Comparison of ENCODE assay signal across 8 cellular contexts in genomic region chr6:43455034-43455747, GRCh38. TPM values are rescaled to one million over a fixed set of nuclear protein-coding genes. Genes with fewer than 3 reads are reported as not detected.
DNase-seq lines count a peak whose midpoint lies in the region; ATAC-seq and TF ChIP-seq lines count a peak whose summit lies in the region.

A gene with protein sequence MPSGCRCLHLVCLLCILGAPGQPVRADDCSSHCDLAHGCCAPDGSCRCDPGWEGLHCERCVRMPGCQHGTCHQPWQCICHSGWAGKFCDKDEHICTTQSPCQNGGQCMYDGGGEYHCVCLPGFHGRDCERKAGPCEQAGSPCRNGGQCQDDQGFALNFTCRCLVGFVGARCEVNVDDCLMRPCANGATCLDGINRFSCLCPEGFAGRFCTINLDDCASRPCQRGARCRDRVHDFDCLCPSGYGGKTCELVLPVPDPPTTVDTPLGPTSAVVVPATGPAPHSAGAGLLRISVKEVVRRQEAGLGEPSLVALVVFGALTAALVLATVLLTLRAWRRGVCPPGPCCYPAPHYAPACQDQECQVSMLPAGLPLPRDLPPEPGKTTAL (minus strand): TSS chr6:43455548. CDS start chr6:43454825, 723 bp downstream.

- H3K4me3 ChIP-seq in left lung = peak within 1 kb of the TSS; percentile 42 to 54

- no peak within 1 kb of the TSS for H2BK12ac ChIP-seq in H9 (ENCODE audit: insufficient read length, low read depth, low read length)

- ATAC-seq in left lung (peak; percentile 56), HG02623 (IDR thresholded peaks at IDR 0.05; ENCODE audit: unreplicated experiment) (no peak), GM18519 (IDR thresholded peaks at IDR 0.05; ENCODE audit: low FRiP score, unreplicated experiment) (no peak)
- ATAC-seq in stimulated activated effector memory CD8-positive, alpha-beta T cell treated with anti-CD3 and anti-CD28 coated beads, Interleukin-12 subunit alpha, Interleukin-12 subunit beta, amount 100 ng/mL, for 72 hours = peak; percentile 71

- TF ChIP-seq CTCF in H9 (conservative IDR thresholded peaks at IDR 0.05) = no peak
- no peak for TF ChIP-seq CTCF in left lung (IDR thresholded peaks at IDR 0.05)

- no peak within 1 kb of the TSS for H3T11ph ChIP-seq in H9 (ENCODE audit: low read length)

- peaks cover 40% of the 10 kb centered on the region for H3K27me3 Mint-ChIP-seq in H9 (ENCODE audit: low read depth)
- H3K27me3 Mint-ChIP-seq in T-helper 1 cell treated with Interleukin-12 subunit alpha and Interleukin-12 subunit beta and Interleukin-4 antibody, amounts not matched to agents 30 μg/mL and 1 μg/mL, for 36 hours (ENCODE audit: low read depth) = peaks cover 37% of the 10 kb centered on the region

- H3K4me1 ChIP-seq in H9 (ENCODE audit: insufficient read depth, low read length) = no peaks in the 10 kb centered on the region
- H3K4me1 ChIP-seq in left lung = peaks cover 0 to 21% of the 10 kb centered on the region in 2 donors

- H4K8ac ChIP-seq in H9 (replicated peaks; ENCODE audit: insufficient read length, low read depth, low read length) = no peak within 1 kb of the TSS

- WGBS in H9 (ENCODE audit: extremely low coverage, insufficient read length, low lambda C conversion rate) = no CpG with 5 or more reads among the region's 91 CpGs

- intact Hi-C loops in left lung (cut with DNase I) = loop anchor here (5.0 to 10.0 kb wide), 2 partner anchors 37 to 50 kb away; no protein-coding TSS in a partner anchor

- peak; percentile 22 for DNase-seq in Ammon's horn (ENCODE audit: low spot score)
- DNase-seq in H9 = no peak
- DNase-seq in cerebellar cortex (ENCODE audit: low spot score) = peak; percentile 23
- DNase-seq in left lung = peak in 1 of 2 donors; percentile 81
- peak in 1 of 2 donors; percentile 21 for DNase-seq in stimulated activated effector memory CD8-positive, alpha-beta T cell treated with anti-CD3 and anti-CD28 coated beads, Interleukin-12 subunit alpha, Interleukin-12 subunit beta, amount 100 ng/mL, for 72 hours (ENCODE audit: low spot score in 2 of 2)

- H3K14ac ChIP-seq in H9 (ENCODE audit: insufficient read depth, low read length) = no peak within 1 kb of the TSS; the same call in 1 of the 2 replicates

- H2BK20ac ChIP-seq in H9 (ENCODE audit: low read depth, low read length, poor library complexity, severe bottlenecking) = no peak within 1 kb of the TSS

- H3K56ac ChIP-seq in H9 (ENCODE audit: insufficient read length, low read depth, low read length) = no peak within 1 kb of the TSS

- no peak within 1 kb of the TSS for H3K23ac ChIP-seq in H9 (ENCODE audit: insufficient read length, low read depth, low read length)

- H3K9me3 Mint-ChIP-seq in H9 = no peaks in the 10 kb centered on the region; a peak in 2 of 5 replicates
- H3K9me3 Mint-ChIP-seq in T-helper 1 cell treated with Interleukin-12 subunit alpha and Interleukin-12 subunit beta and Interleukin-4 antibody, amounts not matched to agents 30 μg/mL and 1 μg/mL, for 36 hours = no peaks in the 10 kb centered on the region
- no peaks in the 10 kb centered on the region for H3K9me3 Mint-ChIP-seq in stimulated activated effector memory CD8-positive, alpha-beta T cell treated with anti-CD3 and anti-CD28 coated beads, Interleukin-12 subunit alpha, Interleukin-12 subunit beta, amount 100 ng/mL, for 72 hours

- H3K4ac ChIP-seq in H9 (ENCODE audit: low read depth, low read length) = no peak within 1 kb of the TSS

- peaks cover 14% of the 10 kb centered on the region for H3K23me2 ChIP-seq in H9 (ENCODE audit: insufficient read length, low read depth, low read length, poor library complexity, severe bottlenecking)

- no peak within 1 kb of the TSS for H3K27ac ChIP-seq in H9 (ENCODE audit: insufficient read length, low read depth, low read length)
- no peak within 1 kb of the TSS for H3K27ac ChIP-seq in left lung

- peak within 1 kb of the TSS in 1 of 3 experiments; percentile 1; a peak in 1 of 7 replicates for H3K27ac Mint-ChIP-seq in H9
- peak within 1 kb of the TSS; percentile 46 for H3K27ac Mint-ChIP-seq in T-helper 1 cell treated with Interleukin-12 subunit alpha and Interleukin-12 subunit beta and Interleukin-4 antibody, amounts not matched to agents 30 μg/mL and 1 μg/mL, for 36 hours
- peak within 1 kb of the TSS; percentile 69 for H3K27ac Mint-ChIP-seq in stimulated activated effector memory CD8-positive, alpha-beta T cell treated with anti-CD3 and anti-CD28 coated beads, Interleukin-12 subunit alpha, Interleukin-12 subunit beta, amount 100 ng/mL, for 72 hours

- no peaks in the 10 kb centered on the region for H3K79me2 ChIP-seq in H9 (ENCODE audit: insufficient read depth, low read length)

- H4K20me1 ChIP-seq in H9 (ENCODE audit: control insufficient read depth, insufficient read depth, insufficient read length) = peaks cover 4% of the 10 kb centered on the region

- H2AK5ac ChIP-seq in H9 (ENCODE audit: insufficient read length, low read length) = no peak within 1 kb of the TSS

- H2AFZ ChIP-seq in H9 (ENCODE audit: low read length) = no peak within 1 kb of the TSS

- H4K5ac ChIP-seq in H9 (ENCODE audit: insufficient read length, low read depth, low read length) = no peak within 1 kb of the TSS

- no peaks in the 10 kb centered on the region for H3K79me1 ChIP-seq in H9 (ENCODE audit: insufficient read depth, low read depth, low read length, poor library complexity, severe bottlenecking)

- no peak within 1 kb of the TSS for H2BK15ac ChIP-seq in H9 (ENCODE audit: low read depth, low read length)

- no peak within 1 kb of the TSS for H2BK5ac ChIP-seq in H9 (ENCODE audit: insufficient read length, low read length)

- H4K91ac ChIP-seq in H9 (ENCODE audit: insufficient read length, low read depth, low read length) = no peak within 1 kb of the TSS

- H3K9ac ChIP-seq in H9 (ENCODE audit: extremely low read depth, insufficient read length, low read length) = no peak within 1 kb of the TSS

- no peaks in the 10 kb centered on the region for H3K9me3 ChIP-seq in H9 (ENCODE audit: control insufficient read depth, low read depth, low read length)
- H3K9me3 ChIP-seq in left lung = no peaks in the 10 kb centered on the region

- H3K4me3 Mint-ChIP-seq in H9 = peak within 1 kb of the TSS; percentile 69 to 86
- peak within 1 kb of the TSS; percentile 85 for H3K4me3 Mint-ChIP-seq in T-helper 1 cell treated with Interleukin-12 subunit alpha and Interleukin-12 subunit beta and Interleukin-4 antibody, amounts not matched to agents 30 μg/mL and 1 μg/mL, for 36 hours
- H3K4me3 Mint-ChIP-seq in stimulated activated effector memory CD8-positive, alpha-beta T cell treated with anti-CD3 and anti-CD28 coated beads, Interleukin-12 subunit alpha, Interleukin-12 subunit beta, amount 100 ng/mL, for 72 hours = peak within 1 kb of the TSS; percentile 82

- no peak within 1 kb of the TSS for H2BK120ac ChIP-seq in H9 (ENCODE audit: low read depth, low read length, poor library complexity, severe bottlenecking)

- H3K36me3 ChIP-seq in left lung = peaks cover 0 to 34% of the 10 kb centered on the region in 2 donors

- H3K18ac ChIP-seq in H9 (ENCODE audit: insufficient read length, low read depth, low read length) = no peak within 1 kb of the TSS

- H3K27me3 ChIP-seq in H9 (ENCODE audit: insufficient read depth, low read length) = peaks cover 12% of the 10 kb centered on the region; the same call in 1 of the 2 replicates
- H3K27me3 ChIP-seq in left lung = peaks cover 13 to 61% of the 10 kb centered on the region in 2 donors

- H3K36me3 Mint-ChIP-seq in H9 (ENCODE audit: insufficient read depth in 1 of 3, low read depth in 3 of 3) = peaks cover 0 to 16% (median 13%) of the 10 kb centered on the region in 3 experiments; a peak in 5 of 7 replicates
- peaks cover 5% of the 10 kb centered on the region for H3K36me3 Mint-ChIP-seq in T-helper 1 cell treated with Interleukin-12 subunit alpha and Interleukin-12 subunit beta and Interleukin-4 antibody, amounts not matched to agents 30 μg/mL and 1 μg/mL, for 36 hours (ENCODE audit: low read depth)
- H3K36me3 Mint-ChIP-seq in stimulated activated effector memory CD8-positive, alpha-beta T cell treated with anti-CD3 and anti-CD28 coated beads, Interleukin-12 subunit alpha, Interleukin-12 subunit beta, amount 100 ng/mL, for 72 hours = peaks cover 31% of the 10 kb centered on the region

- peak within 1 kb of the TSS; percentile 71 for H3K4me2 ChIP-seq in H9 (ENCODE audit: insufficient read depth, insufficient read length, low read length)

- H3K4me1 Mint-ChIP-seq in H9 = peaks cover 9 to 12% of the 10 kb centered on the region in 2 experiments
- H3K4me1 Mint-ChIP-seq in T-helper 1 cell treated with Interleukin-12 subunit alpha and Interleukin-12 subunit beta and Interleukin-4 antibody, amounts not matched to agents 30 μg/mL and 1 μg/mL, for 36 hours (ENCODE audit: low read depth) = peaks cover 11% of the 10 kb centered on the region
- H3K4me1 Mint-ChIP-seq in stimulated activated effector memory CD8-positive, alpha-beta T cell treated with anti-CD3 and anti-CD28 coated beads, Interleukin-12 subunit alpha, Interleukin-12 subunit beta, amount 100 ng/mL, for 72 hours = peaks cover 24% of the 10 kb centered on the region

RNA-seq across cellular contexts. Expression of the gene that starts here (rescaled TPM):
- 0.57 and 0.96 TPM in 2 replicates for total RNA-seq in H9 (2021)
- 1 to 10 TPM in 1 of 2 donors, under 1 TPM in 1; 0.93 to 1.0 TPM for total RNA-seq in left lung

Comparison
In these comparisons a context has a peak if more than half of its experiments do, and no peak if none do; other contexts are left out.
1. ATAC-seq: peak in left lung (single experiment) and stimulated activated effector memory CD8-positive, alpha-beta T cell treated with anti-CD3 and anti-CD28 coated beads, Interleukin-12 subunit alpha, Interleukin-12 subunit beta, amount 100 ng/mL, for 72 hours (single experiment); none in HG02623 (single experiment) and GM18519 (single experiment).
2. Peak in every context shown above with its lines, with median percentiles within 50 percentile points of each other: H3K4me3 Mint-ChIP-seq.